Comparison of ENCODE assay signal across 13 cellular contexts in genomic region chr1:224408294-224408590, GRCh38.
"Had no signal": no experiment of that assay in that cellular context is flagged by ENCODE, and none has a peak within 500 bp of the region (broad histone marks: within the 10 kb centered on the region; RNA-seq: fewer than 3 reads in every experiment).

No MANE protein-coding gene starts in this region.

- DNase-seq: activated CD4-positive, alpha-beta T cell treated with anti-CD3 and anti-CD28 coated beads for 1 hour; activated CD4-positive, alpha-beta T cell treated with anti-CD3 and anti-CD28 coated beads, Interleukin-2, amount 50 U/mL, for 48 hours; activated naive CD4-positive, alpha-beta T cell treated with Interleukin-2 at 50 U/mL for 16 hours; left cardiac atrium; natural killer cell; stimulated activated naive CD4-positive, alpha-beta T cell; upper lobe of right lung had no signal

- H3K27ac Mint-ChIP-seq: activated T-helper 2 cell treated with anti-CD3 and anti-CD28 coated beads, Interferon-gamma antibody, Interleukin-2, Interleukin-4, amounts not matched to agents 10 μg/mL and 5 μg/mL and 100 μg/mL, durations not matched to agents 14 hours and 24 hours and 36 hours had no signal

- H3K27ac ChIP-seq: breast epithelium, coronary artery, foreskin keratinocyte, hepatocyte, upper lobe of right lung, VCaP had no signal

- H3K36me3 Mint-ChIP-seq: natural killer cell had no signal

- H3K4me2 ChIP-seq: hepatocyte had no signal

- H3K9me3 Mint-ChIP-seq: activated T-helper 2 cell treated with anti-CD3 and anti-CD28 coated beads, Interferon-gamma antibody, Interleukin-2, Interleukin-4, amounts not matched to agents 10 μg/mL and 5 μg/mL and 100 μg/mL, durations not matched to agents 14 hours and 24 hours and 36 hours; natural killer cell had no signal

- H3K9me3 ChIP-seq: breast epithelium, upper lobe of right lung had no signal

- H3K27me3 ChIP-seq: breast epithelium, foreskin keratinocyte, hepatocyte, upper lobe of right lung had no signal

- H3K4me1 ChIP-seq: breast epithelium, upper lobe of right lung had no signal

- H3K4me3 ChIP-seq: breast epithelium, coronary artery, hepatocyte, upper lobe of right lung had no signal

- H3K4me3 Mint-ChIP-seq: natural killer cell had no signal

- H2AFZ ChIP-seq: hepatocyte had no signal
